In genomic region chr2:234981197-234982095, GRCh38 we compare ENCODE assay signal across 8 cellular contexts. TPM values are rescaled to one million over a fixed set of nuclear protein-coding genes. Genes with fewer than 3 reads are reported as not detected.
A peak's percentile ranks its signal among the peaks of the same experiment; 100 is the strongest.
DNase-seq lines count a peak whose midpoint lies in the region; ATAC-seq and TF ChIP-seq lines count a peak whose summit lies in the region.

No MANE protein-coding gene starts in this region.

- no peak overlapping the region for H3K27ac Mint-ChIP-seq in CD8-positive, alpha-beta T cell
- no peak overlapping the region for H3K27ac Mint-ChIP-seq in T-helper 2 cell treated with Interferon-gamma antibody and Interleukin-4, amounts not matched to agents 5 μg/mL and 100 μg/mL, for 36 hours

- H3K36me3 ChIP-seq in left lung (no peaks in the 10 kb centered on the region), upper lobe of right lung (no peaks in the 10 kb centered on the region)
- H3K36me3 ChIP-seq in CD8-positive, alpha-beta T cell (ENCODE audit: insufficient read depth, low read length) = no peaks in the 10 kb centered on the region

- POLR2A ChIA-PET in CD8-positive, alpha-beta T cell (lab: Charles Lee) = no interaction called here

- H3K36me3 Mint-ChIP-seq in CD8-positive, alpha-beta T cell = no peaks in the 10 kb centered on the region
- no peaks in the 10 kb centered on the region for H3K36me3 Mint-ChIP-seq in T-helper 2 cell treated with Interferon-gamma antibody and Interleukin-4, amounts not matched to agents 5 μg/mL and 100 μg/mL, for 36 hours (ENCODE audit: low read depth)

- CTCF ChIA-PET in CD8-positive, alpha-beta T cell (lab: Charles Lee) = no interaction called here

- intact Hi-C loops in left lung (cut with DNase I) = no loop called here
- intact Hi-C loops in upper lobe of right lung (cut with DNase I) = no loop called here
- intact Hi-C loops in CD8-positive, alpha-beta T cell (cut with DNase I, micrococcal nuclease) = no loop called here

- no peak for TF ChIP-seq CTCF in left lung (IDR thresholded peaks at IDR 0.05)
- TF ChIP-seq CTCF in upper lobe of right lung (IDR thresholded peaks at IDR 0.05) = no peak
- TF ChIP-seq CTCF in CD8-positive, alpha-beta T cell (IDR thresholded peaks at IDR 0.05) = no peak

- ATAC-seq in left lung = peak; percentile 86
- ATAC-seq in upper lobe of right lung = peak; percentile 81
- no peak for ATAC-seq in CD8-positive, alpha-beta T cell

- H3K27me3 ChIP-seq in left lung (no peaks in the 10 kb centered on the region), upper lobe of right lung (no peaks in the 10 kb centered on the region)
- no peaks in the 10 kb centered on the region for H3K27me3 ChIP-seq in CD8-positive, alpha-beta T cell (ENCODE audit: insufficient read depth, low read length)

- peaks cover 34 to 45% of the 10 kb centered on the region in 2 donors for H3K4me1 ChIP-seq in left lung
- peaks cover 52% of the 10 kb centered on the region for H3K4me1 ChIP-seq in upper lobe of right lung
- H3K4me1 ChIP-seq in CD8-positive, alpha-beta T cell (ENCODE audit: insufficient read depth, low read length) = no peaks in the 10 kb centered on the region

- no peak overlapping the region for H3K4me3 Mint-ChIP-seq in CD8-positive, alpha-beta T cell
- H3K4me3 Mint-ChIP-seq in T-helper 2 cell treated with Interferon-gamma antibody and Interleukin-4, amounts not matched to agents 5 μg/mL and 100 μg/mL, for 36 hours = no peak overlapping the region

- no peaks in the 10 kb centered on the region for H3K27me3 Mint-ChIP-seq in CD8-positive, alpha-beta T cell (ENCODE audit: low read depth)
- H3K27me3 Mint-ChIP-seq in T-helper 2 cell treated with Interferon-gamma antibody and Interleukin-4, amounts not matched to agents 5 μg/mL and 100 μg/mL, for 36 hours (ENCODE audit: low read depth) = no peaks in the 10 kb centered on the region

- peak overlapping the region in 1 of 2 donors; percentile 10 for H3K4me3 ChIP-seq in left lung
- peak overlapping the region; percentile 18 for H3K4me3 ChIP-seq in upper lobe of right lung
- no peak overlapping the region for H3K4me3 ChIP-seq in CD8-positive, alpha-beta T cell (ENCODE audit: low read depth, low read length)

- H3K27ac ChIP-seq in left lung (peak overlapping the region; percentile 75 to 81), upper lobe of right lung (peak overlapping the region; percentile 82)
- no peak overlapping the region for H3K27ac ChIP-seq in CD8-positive, alpha-beta T cell (ENCODE audit: low read depth, low read length)

- H3K9me3 Mint-ChIP-seq in CD8-positive, alpha-beta T cell = peaks cover 3% of the 10 kb centered on the region
- peaks cover 9% of the 10 kb centered on the region for H3K9me3 Mint-ChIP-seq in T-helper 2 cell treated with Interferon-gamma antibody and Interleukin-4, amounts not matched to agents 5 μg/mL and 100 μg/mL, for 36 hours

- DNase-seq in NCI-H2107 treated with DMSO at 0.1 percent for 48 hours (lab: John Stamatoyannopoulos, UW; ENCODE audit: unreplicated experiment) (peak; percentile 74), NCI-H2107 (lab: John Stamatoyannopoulos, UW) (no peak), cerebellar cortex (ENCODE audit: low spot score) (peak; percentile 80), left lung (peak in 1 of 2 donors; percentile 73), upper lobe of right lung (no peak)
- no peak for DNase-seq in CD8-positive, alpha-beta T cell
- no peak for DNase-seq in T-helper 2 cell treated with Interferon-gamma antibody and Interleukin-4, amounts not matched to agents 5 μg/mL and 100 μg/mL, for 36 hours (ENCODE audit: low spot score)
- DNase-seq in activated CD4-positive, CD25-positive, alpha-beta regulatory T cell treated with anti-CD3 and anti-CD28 coated beads, Interleukin-2, amount 50 U/mL, for 72 hours = no peak

- H3K4me1 Mint-ChIP-seq in CD8-positive, alpha-beta T cell (ENCODE audit: low read depth) = no peaks in the 10 kb centered on the region
- no peaks in the 10 kb centered on the region for H3K4me1 Mint-ChIP-seq in T-helper 2 cell treated with Interferon-gamma antibody and Interleukin-4, amounts not matched to agents 5 μg/mL and 100 μg/mL, for 36 hours (ENCODE audit: low read depth)

- H3K9me3 ChIP-seq in left lung (no peaks in the 10 kb centered on the region), upper lobe of right lung (no peaks in the 10 kb centered on the region)
- H3K9me3 ChIP-seq in CD8-positive, alpha-beta T cell (ENCODE audit: low read length) = no peaks in the 10 kb centered on the region

RNA-seq across cellular contexts. Expression of gene SH3BP4, which starts 29.6 kb away (rescaled TPM):
- 10 to 100 TPM; 29.2 to 35.0 TPM for total RNA-seq in left lung
- 29.6 TPM for total RNA-seq in upper lobe of right lung
- total RNA-seq in CD8-positive, alpha-beta T cell = under 1 TPM; 0.22 TPM

Comparison
In these comparisons a context has a peak if more than half of its experiments do, and no peak if none do; other contexts are left out.
1. DNase-seq: peak in NCI-H2107 treated with DMSO at 0.1 percent for 48 hours (single experiment) and cerebellar cortex (single experiment); none in NCI-H2107 (single experiment), upper lobe of right lung (single experiment), CD8-positive, alpha-beta T cell (0 of 7), T-helper 2 cell treated with Interferon-gamma antibody and Interleukin-4, amounts not matched to agents 5 μg/mL and 100 μg/mL, for 36 hours (single experiment) and activated CD4-positive, CD25-positive, alpha-beta regulatory T cell treated with anti-CD3 and anti-CD28 coated beads, Interleukin-2, amount 50 U/mL, for 72 hours (single experiment).
2. RNA of gene SH3BP4, which starts 29.6 kb away (total RNA-seq): 29.2 to 35.0 TPM in left lung and 29.6 TPM in upper lobe of right lung (single experiment); 0.22 TPM in CD8-positive, alpha-beta T cell; every median in the first group is over 10 times any median in the second.